Comparison of ENCODE assay signal across 8 cellular contexts in the genomic region with DNA sequence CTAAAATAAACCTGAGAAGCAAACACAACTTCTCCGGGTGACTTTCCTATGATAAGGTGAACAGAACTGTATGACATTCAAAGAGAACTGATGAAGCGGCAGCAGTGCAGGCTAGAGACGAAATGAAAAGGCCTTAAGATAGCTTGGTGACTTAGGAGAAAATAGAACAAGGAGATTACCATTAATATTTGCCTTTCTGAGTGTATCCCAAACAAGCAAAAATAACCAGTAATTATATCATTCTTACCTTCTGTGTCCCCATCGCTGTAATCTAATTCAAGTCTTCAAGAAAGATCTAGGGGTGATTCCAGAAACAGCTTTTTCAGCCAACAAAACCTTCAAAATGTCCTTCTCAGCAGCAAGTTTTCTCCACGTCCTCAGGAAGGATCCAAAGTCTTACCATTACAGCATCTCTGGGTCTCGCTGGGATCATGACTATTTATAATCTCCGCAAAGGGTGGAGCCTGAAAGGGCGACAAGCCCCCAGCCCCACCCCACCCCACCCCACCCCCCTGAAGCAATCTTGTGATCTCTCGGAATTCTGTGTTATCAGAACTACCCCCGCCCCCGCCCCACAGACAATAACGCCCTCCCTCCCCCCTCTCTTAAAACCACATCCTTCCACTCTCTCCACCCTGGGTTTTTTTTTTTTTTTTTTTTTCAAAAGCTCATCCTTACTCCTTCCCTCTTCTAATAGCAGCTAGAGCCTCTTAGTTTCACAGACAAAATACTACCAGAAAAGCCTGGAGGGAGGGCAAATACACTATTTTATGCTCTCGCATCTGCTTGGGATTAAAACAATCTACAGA. TPM values are rescaled to one million over a fixed set of nuclear protein-coding genes. Genes with fewer than 3 reads are reported as not detected.
A peak's percentile ranks its signal among the peaks of the same experiment; 100 is the strongest.
DNase-seq lines count a peak whose midpoint lies in the region; ATAC-seq and TF ChIP-seq lines count a peak whose summit lies in the region.

A gene (minus strand): TSS at position 415 of the 809 bp plus-strand sequence. CDS start 153 bp downstream, at position 262.

- TF ChIP-seq CTCF in DOHH2 (IDR thresholded peaks at IDR 0.05; ENCODE audit: low read depth, low read length, poor library complexity, severe bottlenecking): no peak
- TF ChIP-seq CTCF in Peyer's patch (IDR thresholded peaks at IDR 0.05): no peak

- no peaks in the 10 kb centered on the region for H3K9me2 ChIP-seq in DOHH2 (replicated peaks; ENCODE audit: control insufficient read depth, low read length)

- DNase-seq in Peyer's patch (peak; percentile 50 to 75 (median 65)), fibroblast of gingiva (ENCODE audit: low read depth) (peak; percentile 95), NCI-H510A (lab: John Stamatoyannopoulos, UW) (no peak)
- peak; percentile 88 to 89 for DNase-seq in activated T-cell treated with anti-CD3 and anti-CD28 coated beads, Interleukin-2, amount 50 U/mL, for 48 hours
- peak; percentile 41 to 69 for DNase-seq in stimulated activated CD8-positive, alpha-beta memory T cell treated with anti-CD3 and anti-CD28 coated beads, Interleukin-7, amount 100 ng/mL, for 48 hours (ENCODE audit: extremely low read depth in 1 of 2, low read depth in 1 of 2)

- H3K9me3 ChIP-seq in DOHH2 (ENCODE audit: control insufficient read depth, insufficient read depth, low read length): no peaks in the 10 kb centered on the region
- no peaks in the 10 kb centered on the region for H3K9me3 ChIP-seq in Peyer's patch
- no peaks in the 10 kb centered on the region for H3K9me3 ChIP-seq in muscle layer of duodenum (ENCODE audit: control insufficient read depth in 1 of 2, low read length in 2 of 2)

- H3K27me3 ChIP-seq in DOHH2 (ENCODE audit: control insufficient read depth, low read length) (no peaks in the 10 kb centered on the region), Peyer's patch (no peaks in the 10 kb centered on the region), muscle layer of duodenum (ENCODE audit: low read depth, low read length) (no peaks in the 10 kb centered on the region)

- H3K4me3 ChIP-seq in DOHH2 (ENCODE audit: low read length) (peak within 1 kb of the TSS; percentile 68), Peyer's patch (peak within 1 kb of the TSS; percentile 37 to 57 (median 48)), muscle layer of duodenum (ENCODE audit: low read depth in 1 of 2, low read length in 2 of 2) (peak within 1 kb of the TSS; percentile 76 to 84)

- H3F3A ChIP-seq in DOHH2 (ENCODE audit: control insufficient read depth, insufficient read depth): no peaks in the 10 kb centered on the region; the same call in 1 of the 2 replicates

- peak; percentile 49 for ATAC-seq in HG02571 (IDR thresholded peaks at IDR 0.05; ENCODE audit: unreplicated experiment)

- TF ChIP-seq POLR2A in Peyer's patch (IDR thresholded peaks at IDR 0.05): peak; percentile 45 to 55

- H3K36me3 ChIP-seq in DOHH2 (ENCODE audit: control insufficient read depth, low read length) (no peaks in the 10 kb centered on the region), Peyer's patch (peaks cover 0 to 11% (median 0%) of the 10 kb centered on the region in 3 donors), muscle layer of duodenum (ENCODE audit: control insufficient read depth in 1 of 2, insufficient read depth in 2 of 2, low read length in 2 of 2) (peaks cover 5% of the 10 kb centered on the region in 2 donors)

- H3K4me2 ChIP-seq in DOHH2 (ENCODE audit: low read length): peak within 1 kb of the TSS; percentile 70

- H3K79me2 ChIP-seq in DOHH2 (ENCODE audit: control insufficient read depth, low read length): 0 out of 2 replicates have a peak, but pooled peaks cover 3% of the 10 kb centered on the region

- H4K20me1 ChIP-seq in DOHH2 (ENCODE audit: control insufficient read depth, insufficient read depth, low read depth, low read length): no peaks in the 10 kb centered on the region

- H3K27ac ChIP-seq in DOHH2 (ENCODE audit: low read depth, low read length) (no peak within 1 kb of the TSS), Peyer's patch (peak within 1 kb of the TSS; percentile 78 to 90 (median 84)), muscle layer of duodenum (ENCODE audit: low read length) (peak within 1 kb of the TSS; percentile 94)

- H3K4me1 ChIP-seq in DOHH2 (ENCODE audit: control insufficient read depth, low read length): peaks cover 34% of the 10 kb centered on the region
- peaks cover 0 to 4% (median 0%) of the 10 kb centered on the region in 4 donors for H3K4me1 ChIP-seq in Peyer's patch
- H3K4me1 ChIP-seq in muscle layer of duodenum (ENCODE audit: control insufficient read depth in 1 of 2, insufficient read depth in 2 of 2, low read length in 2 of 2): peaks cover 0 to 4% of the 10 kb centered on the region in 2 donors

RNA-seq across cellular contexts. Expression of the gene that starts here (rescaled TPM):
- total RNA-seq in Peyer's patch: 10 to 100 TPM in 2 of 4 donors, 1 to 10 TPM in 2; 1.9 to 69.3 (median 11.2) TPM
